ENCODE assay signal across 16 cellular contexts in the genomic region with DNA sequence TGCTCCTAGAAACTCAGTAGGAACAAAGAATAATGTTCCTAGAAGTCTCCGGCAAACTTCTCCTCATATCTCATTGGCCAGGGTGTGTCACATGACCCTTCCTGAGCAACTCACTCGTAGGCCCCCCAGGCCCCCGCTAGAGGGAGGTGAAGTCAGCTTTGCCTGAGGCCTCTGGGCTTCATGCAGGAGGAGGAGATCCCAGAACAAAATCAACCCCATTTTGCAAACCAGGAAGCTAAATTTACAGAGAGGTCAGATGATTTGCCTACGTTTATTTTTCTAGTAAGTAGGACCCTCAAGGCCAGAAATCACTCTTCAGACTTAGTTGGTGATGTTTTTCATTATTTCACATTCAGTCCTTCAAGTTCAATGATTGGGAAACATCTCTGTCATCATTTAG.
DNase-seq lines count a peak whose midpoint lies in the region; ATAC-seq and TF ChIP-seq lines count a peak whose summit lies in the region.
"Had no signal": no experiment of that assay in that cellular context is flagged by ENCODE, and none has a peak within 500 bp of the region (broad histone marks: within the 10 kb centered on the region; RNA-seq: fewer than 3 reads in every experiment).

No MANE protein-coding gene starts in this region.

- peaks cover 24% of the 10 kb centered on the region for H3K27me3 Mint-ChIP-seq in activated T-helper 2 cell treated with anti-CD3 and anti-CD28 coated beads, Interferon-gamma antibody, Interleukin-2, Interleukin-4, amounts not matched to agents 10 μg/mL and 5 μg/mL and 100 μg/mL, durations not matched to agents 14 hours and 24 hours and 36 hours (ENCODE audit: low read depth)

- CTCF ChIA-PET in PC-3 (lab: Charles Lee): no interaction called here

- no peak overlapping the region for H3K9ac ChIP-seq in PC-3 (ENCODE audit: low read length)

- H3K9me3 ChIP-seq in PC-3 (ENCODE audit: low read length) (no peaks in the 10 kb centered on the region), gastroesophageal sphincter (no peaks in the 10 kb centered on the region)
- H3K9me3 ChIP-seq: upper lobe of right lung had no signal

- H3K27ac ChIP-seq in PC-3 (ENCODE audit: low read length) (no peak overlapping the region), foreskin keratinocyte (no peak overlapping the region), gastroesophageal sphincter (no peak overlapping the region)
- H3K27ac ChIP-seq: SK-N-MC, upper lobe of right lung had no signal

- POLR2A ChIA-PET in PC-3 (lab: Charles Lee; ENCODE audit: unreplicated experiment): no interaction called here

- ATAC-seq in PC-3 (no peak), foreskin keratinocyte (no peak), GM19023 (IDR thresholded peaks at IDR 0.05; ENCODE audit: unreplicated experiment) (no peak), gastroesophageal sphincter (no peak), HG03159 (IDR thresholded peaks at IDR 0.05; ENCODE audit: unreplicated experiment) (no peak)
- ATAC-seq: upper lobe of right lung had no signal

- no peak overlapping the region for H3K4me3 Mint-ChIP-seq in activated T-helper 2 cell treated with anti-CD3 and anti-CD28 coated beads, Interferon-gamma antibody, Interleukin-2, Interleukin-4, amounts not matched to agents 10 μg/mL and 5 μg/mL and 100 μg/mL, durations not matched to agents 14 hours and 24 hours and 36 hours (ENCODE audit: low read depth)
- H3K4me3 Mint-ChIP-seq: CD8-positive, alpha-beta memory T cell; memory B cell had no signal

- no peaks in the 10 kb centered on the region for H4K20me1 ChIP-seq in PC-3 (ENCODE audit: low read length)

- no peak overlapping the region for H3K4me2 ChIP-seq in PC-3 (ENCODE audit: low read length)

- no peaks in the 10 kb centered on the region for H3K79me2 ChIP-seq in PC-3 (ENCODE audit: low read length)

- H3K4me1 ChIP-seq in PC-3 (ENCODE audit: insufficient read depth, low read length) (peaks cover 5% of the 10 kb centered on the region; the same call in 1 of the 2 replicates), foreskin keratinocyte (peaks cover 7% of the 10 kb centered on the region), gastroesophageal sphincter (peaks cover 0 to 21% (median 8%) of the 10 kb centered on the region in 3 donors)
- H3K4me1 ChIP-seq: upper lobe of right lung had no signal

- no peak; the same call in 1 of the 2 replicates for TF ChIP-seq CTCF in PC-3 (conservative IDR thresholded peaks at IDR 0.05; ENCODE audit: low read depth, low read length)
- TF ChIP-seq CTCF in foreskin keratinocyte (conservative IDR thresholded peaks at IDR 0.05): peak; percentile 5
- no peak for TF ChIP-seq CTCF in gastroesophageal sphincter (IDR thresholded peaks at IDR 0.05)

- 81 to 82% methylated on average over 3 to 4 of the region's 4 CpGs for WGBS in gastroesophageal sphincter (ENCODE audit: low coverage in 1 of 2), 2 donors

- no peaks in the 10 kb centered on the region for H3K4me1 Mint-ChIP-seq in activated T-helper 2 cell treated with anti-CD3 and anti-CD28 coated beads, Interferon-gamma antibody, Interleukin-2, Interleukin-4, amounts not matched to agents 10 μg/mL and 5 μg/mL and 100 μg/mL, durations not matched to agents 14 hours and 24 hours and 36 hours (ENCODE audit: low read depth)
- H3K4me1 Mint-ChIP-seq: CD8-positive, alpha-beta memory T cell had no signal

- H3K4me3 ChIP-seq in PC-3 (ENCODE audit: low read length) (no peak overlapping the region), gastroesophageal sphincter (no peak overlapping the region)
- H3K4me3 ChIP-seq: SK-N-MC, upper lobe of right lung had no signal

- TF ChIP-seq EP300 in gastroesophageal sphincter (IDR thresholded peaks at IDR 0.05): no peak

- H3F3A ChIP-seq in PC-3 (ENCODE audit: low read length, unreplicated experiment): no peaks in the 10 kb centered on the region

- H3K9me2 ChIP-seq in PC-3 (replicated peaks; ENCODE audit: low read length): no peaks in the 10 kb centered on the region

- no peak overlapping the region for H2AFZ ChIP-seq in PC-3 (ENCODE audit: low read length)

- no peaks in the 10 kb centered on the region for H3K36me3 Mint-ChIP-seq in activated T-helper 2 cell treated with anti-CD3 and anti-CD28 coated beads, Interferon-gamma antibody, Interleukin-2, Interleukin-4, amounts not matched to agents 10 μg/mL and 5 μg/mL and 100 μg/mL, durations not matched to agents 14 hours and 24 hours and 36 hours (ENCODE audit: low read depth)
- H3K36me3 Mint-ChIP-seq: CD8-positive, alpha-beta memory T cell; memory B cell had no signal

- H3K27me3 ChIP-seq in PC-3 (ENCODE audit: low read length) (peaks cover 19% of the 10 kb centered on the region; the same call in 1 of the 2 replicates), foreskin keratinocyte (peaks cover 2% of the 10 kb centered on the region), gastroesophageal sphincter (no peaks in the 10 kb centered on the region)
- H3K27me3 ChIP-seq: upper lobe of right lung had no signal

- BruUV-seq in PC-3 (replicated peaks; lab: Mats Ljungman, UMichigan): no TSS peak

- H3K27ac Mint-ChIP-seq in activated T-helper 2 cell treated with anti-CD3 and anti-CD28 coated beads, Interferon-gamma antibody, Interleukin-2, Interleukin-4, amounts not matched to agents 10 μg/mL and 5 μg/mL and 100 μg/mL, durations not matched to agents 14 hours and 24 hours and 36 hours: no peak overlapping the region
- H3K27ac Mint-ChIP-seq: CD8-positive, alpha-beta memory T cell; memory B cell had no signal

- no peaks in the 10 kb centered on the region for H3K9me3 Mint-ChIP-seq in activated T-helper 2 cell treated with anti-CD3 and anti-CD28 coated beads, Interferon-gamma antibody, Interleukin-2, Interleukin-4, amounts not matched to agents 10 μg/mL and 5 μg/mL and 100 μg/mL, durations not matched to agents 14 hours and 24 hours and 36 hours
- H3K9me3 Mint-ChIP-seq: CD8-positive, alpha-beta memory T cell; memory B cell had no signal

- intact Hi-C loops in PC-3 (cut with micrococcal nuclease): no loop called here
- intact Hi-C loops in activated T-helper 2 cell treated with anti-CD3 and anti-CD28 coated beads, Interferon-gamma antibody, Interleukin-2, Interleukin-4, amounts not matched to agents 10 μg/mL and 5 μg/mL and 100 μg/mL, durations not matched to agents 14 hours and 24 hours and 36 hours (cut with micrococcal nuclease): no loop called here

- TF ChIP-seq POLR2A in gastroesophageal sphincter (IDR thresholded peaks at IDR 0.05): no peak

- no peaks in the 10 kb centered on the region for H3K36me3 ChIP-seq in PC-3 (ENCODE audit: low read depth, low read length)
- no peaks in the 10 kb centered on the region for H3K36me3 ChIP-seq in gastroesophageal sphincter
- H3K36me3 ChIP-seq: upper lobe of right lung had no signal

- DNase-seq in Daoy (ENCODE audit: low read depth) (peak; percentile 17), HCEC 1CT (peak; percentile 6), PC-3 (peak; percentile 26), foreskin keratinocyte (no peak)
- no peak for DNase-seq in activated T-helper 2 cell treated with anti-CD3 and anti-CD28 coated beads, Interferon-gamma antibody, Interleukin-2, Interleukin-4, amounts not matched to agents 10 μg/mL and 5 μg/mL and 100 μg/mL, durations not matched to agents 14 hours and 24 hours and 36 hours (ENCODE audit: low spot score)
- DNase-seq: activated CD4-positive, alpha-beta T cell treated with anti-CD3 and anti-CD28 coated beads, Interleukin-2, amount 50 U/mL, for 48 hours; CD8-positive, alpha-beta memory T cell; cerebellar nuclear complex; NCI-H2171 treated with DMSO at 0.1 percent for 48 hours; stimulated activated CD4-positive, alpha-beta T cell treated with anti-CD3 and anti-CD28 coated beads, Interleukin-4, amount 100 ng/mL, for 1 hour; upper lobe of right lung had no signal

Comparison
In these comparisons a context has a peak if more than half of its experiments do, and no peak if none do; other contexts are left out.
1. DNase-seq: peak in Daoy (single experiment), HCEC 1CT (single experiment) and PC-3 (single experiment); none in foreskin keratinocyte (0 of 2) and activated T-helper 2 cell treated with anti-CD3 and anti-CD28 coated beads, Interferon-gamma antibody, Interleukin-2, Interleukin-4, amounts not matched to agents 10 μg/mL and 5 μg/mL and 100 μg/mL, durations not matched to agents 14 hours and 24 hours and 36 hours (single experiment).